Comparison of ENCODE assay signal across 1 cellular context in the genomic region with DNA sequence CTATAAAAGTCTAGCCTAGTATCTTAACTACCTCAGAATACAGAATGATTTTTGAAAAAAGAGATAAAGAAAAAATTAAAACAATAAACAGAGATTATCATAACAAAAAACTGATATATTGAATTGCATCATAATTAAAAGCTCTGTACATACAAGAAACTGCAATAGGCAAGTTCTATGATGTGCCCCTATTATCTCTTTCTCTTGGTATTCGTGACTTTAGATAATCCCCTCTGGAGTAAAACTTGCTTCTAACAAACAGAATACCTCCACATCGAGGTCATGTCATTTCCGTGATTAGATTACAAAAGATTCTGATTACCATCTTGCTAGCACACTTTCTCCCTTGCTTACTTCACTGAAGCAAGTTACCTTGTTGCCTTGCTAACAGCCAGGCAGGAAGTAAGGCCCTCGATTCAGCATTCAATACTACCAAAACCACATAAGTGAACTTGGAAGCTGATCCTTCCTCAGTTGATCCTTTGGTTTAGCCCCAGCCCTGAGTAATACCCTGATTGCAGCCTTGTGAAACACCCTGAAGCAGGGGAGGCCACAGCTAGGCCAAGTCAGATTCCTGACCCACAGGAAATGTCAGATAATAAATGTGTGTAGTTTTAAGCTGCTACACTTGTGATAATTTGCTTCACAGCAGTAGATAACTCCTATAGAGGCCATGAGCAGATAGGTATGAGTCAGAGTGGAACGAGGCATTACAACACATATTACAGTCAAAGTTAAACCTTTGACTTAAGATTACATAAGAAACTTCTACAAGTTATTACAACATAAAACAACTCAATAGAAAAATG.
TF ChIP-seq lines count a peak whose summit lies in the region.

No MANE protein-coding gene starts in this region.

TF ChIP-seq in HEK293, 187 proteins besides CTCF, POLR2A, EP300 and RAD21 (continued from another document):
- TF ChIP-seq, protein P1, sequence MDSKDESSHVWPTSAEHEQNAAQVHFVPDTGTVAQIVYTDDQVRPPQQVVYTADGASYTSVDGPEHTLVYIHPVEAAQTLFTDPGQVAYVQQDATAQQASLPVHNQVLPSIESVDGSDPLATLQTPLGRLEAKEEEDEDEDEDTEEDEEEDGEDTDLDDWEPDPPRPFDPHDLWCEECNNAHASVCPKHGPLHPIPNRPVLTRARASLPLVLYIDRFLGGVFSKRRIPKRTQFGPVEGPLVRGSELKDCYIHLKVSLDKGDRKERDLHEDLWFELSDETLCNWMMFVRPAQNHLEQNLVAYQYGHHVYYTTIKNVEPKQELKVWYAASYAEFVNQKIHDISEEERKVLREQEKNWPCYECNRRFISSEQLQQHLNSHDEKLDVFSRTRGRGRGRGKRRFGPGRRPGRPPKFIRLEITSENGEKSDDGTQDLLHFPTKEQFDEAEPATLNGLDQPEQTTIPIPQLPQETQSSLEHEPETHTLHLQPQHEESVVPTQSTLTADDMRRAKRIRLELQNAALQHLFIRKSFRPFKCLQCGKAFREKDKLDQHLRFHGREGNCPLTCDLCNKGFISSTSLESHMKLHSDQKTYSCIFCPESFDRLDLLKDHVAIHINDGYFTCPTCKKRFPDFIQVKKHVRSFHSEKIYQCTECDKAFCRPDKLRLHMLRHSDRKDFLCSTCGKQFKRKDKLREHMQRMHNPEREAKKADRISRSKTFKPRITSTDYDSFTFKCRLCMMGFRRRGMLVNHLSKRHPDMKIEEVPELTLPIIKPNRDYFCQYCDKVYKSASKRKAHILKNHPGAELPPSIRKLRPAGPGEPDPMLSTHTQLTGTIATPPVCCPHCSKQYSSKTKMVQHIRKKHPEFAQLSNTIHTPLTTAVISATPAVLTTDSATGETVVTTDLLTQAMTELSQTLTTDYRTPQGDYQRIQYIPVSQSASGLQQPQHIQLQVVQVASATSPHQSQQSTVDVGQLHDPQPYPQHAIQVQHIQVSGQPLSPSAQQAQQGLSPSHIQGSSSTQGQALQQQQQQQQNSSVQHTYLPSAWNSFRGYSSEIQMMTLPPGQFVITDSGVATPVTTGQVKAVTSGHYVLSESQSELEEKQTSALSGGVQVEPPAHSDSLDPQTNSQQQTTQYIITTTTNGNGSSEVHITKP (tag by site-specific recombination; IDR thresholded peaks at IDR 0.05), result peak; percentile 73
- TF ChIP-seq, protein P2, sequence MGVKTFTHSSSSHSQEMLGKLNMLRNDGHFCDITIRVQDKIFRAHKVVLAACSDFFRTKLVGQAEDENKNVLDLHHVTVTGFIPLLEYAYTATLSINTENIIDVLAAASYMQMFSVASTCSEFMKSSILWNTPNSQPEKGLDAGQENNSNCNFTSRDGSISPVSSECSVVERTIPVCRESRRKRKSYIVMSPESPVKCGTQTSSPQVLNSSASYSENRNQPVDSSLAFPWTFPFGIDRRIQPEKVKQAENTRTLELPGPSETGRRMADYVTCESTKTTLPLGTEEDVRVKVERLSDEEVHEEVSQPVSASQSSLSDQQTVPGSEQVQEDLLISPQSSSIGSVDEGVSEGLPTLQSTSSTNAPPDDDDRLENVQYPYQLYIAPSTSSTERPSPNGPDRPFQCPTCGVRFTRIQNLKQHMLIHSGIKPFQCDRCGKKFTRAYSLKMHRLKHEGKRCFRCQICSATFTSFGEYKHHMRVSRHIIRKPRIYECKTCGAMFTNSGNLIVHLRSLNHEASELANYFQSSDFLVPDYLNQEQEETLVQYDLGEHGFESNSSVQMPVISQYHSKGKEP (tag by site-specific recombination; IDR thresholded peaks at IDR 0.05), result no peak
- TF ChIP-seq ZNF175 (tag by site-specific recombination; IDR thresholded peaks at IDR 0.05), result no peak
